ENCODE assay signal across 10 cellular contexts in the genomic region with DNA sequence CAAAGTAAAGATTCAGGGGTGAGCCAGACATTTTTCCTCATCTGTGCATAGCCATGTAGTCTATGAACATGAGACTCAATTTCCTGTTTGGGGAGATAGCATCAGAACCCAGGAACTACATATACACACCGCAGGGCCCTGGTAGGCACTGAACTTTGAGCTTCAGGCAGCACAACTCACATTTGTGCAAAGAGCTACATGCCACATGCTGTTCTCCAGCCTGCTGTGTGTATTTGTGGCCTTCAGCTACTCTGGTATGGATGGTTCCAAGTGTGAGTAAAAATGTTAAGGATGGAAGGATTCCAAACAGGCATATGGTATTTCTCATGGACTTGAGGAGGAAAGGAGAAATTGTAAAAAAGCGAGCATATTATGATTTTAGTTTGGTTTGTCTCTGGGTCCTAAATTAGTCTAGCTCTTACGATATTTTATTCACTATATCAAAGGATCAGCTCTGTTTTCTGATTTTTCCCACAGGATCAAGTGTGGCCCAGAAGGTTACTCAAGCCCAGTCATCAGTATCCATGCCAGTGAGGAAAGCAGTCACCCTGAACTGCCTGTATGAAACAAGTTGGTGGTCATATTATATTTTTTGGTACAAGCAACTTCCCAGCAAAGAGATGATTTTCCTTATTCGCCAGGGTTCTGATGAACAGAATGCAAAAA.
DNase-seq lines count a peak whose midpoint lies in the region; ATAC-seq, FAIRE-seq and TF ChIP-seq lines count a peak whose summit lies in the region.
"Had no signal": no experiment of that assay in that cellular context is flagged by ENCODE, and none has a peak within 500 bp of the region (broad histone marks: within the 10 kb centered on the region; RNA-seq: fewer than 3 reads in every experiment).

No MANE protein-coding gene starts in this region.

- H3K4me1 Mint-ChIP-seq in T-cell: peaks cover 37 to 57% (median 53%) of the 10 kb centered on the region in 3 donors
- peaks cover 0 to 16% of the 10 kb centered on the region in 2 donors for H3K4me1 Mint-ChIP-seq in stimulated activated naive B cell treated with anti-CD40 and anti-IgM and Interleukin-4, amounts not matched to agents 10 μg/mL and 1 μg/mL and 100 μg/mL, for 72 hours

- CTCF ChIA-PET in T-cell (lab: Charles Lee): interaction anchor here in 1 of 2 donors (0.5 to 1.4 kb wide), 8 partner anchors 9 to 123 kb away, joined by 3 to 5 read pairs (median 3); no protein-coding TSS in a partner anchor

- in situ Hi-C loops in GM13977 (cut with MboI; ENCODE audit: low pct_unique_long_range_greater_than_20kb, low sequenced_read_pairs, unreplicated experiment): no loop called here

- DNase-seq in T-cell (peak in 10 of 34 experiments; percentile 5 to 42 (median 19)), sciatic nerve (ENCODE audit: low spot score) (no peak), GM13977 (ENCODE audit: low spot score) (no peak)
- DNase-seq in stimulated activated naive B cell treated with anti-CD40 and anti-IgM and Interleukin-4, amounts not matched to agents 10 μg/mL and 1 μg/mL and 100 μg/mL, for 72 hours: no peak
- DNase-seq: MG63, NCI-H446 had no signal

- POLR2A ChIA-PET in T-cell (lab: Charles Lee): interaction anchor here (0.6 to 0.7 kb wide), 2 partner anchors 28 to 713 kb away, joined by 3 read pairs; no protein-coding TSS in a partner anchor

- H3K9me3 Mint-ChIP-seq in T-cell: no peaks in the 10 kb centered on the region
- no peaks in the 10 kb centered on the region for H3K9me3 Mint-ChIP-seq in stimulated activated naive B cell treated with anti-CD40 and anti-IgM and Interleukin-4, amounts not matched to agents 10 μg/mL and 1 μg/mL and 100 μg/mL, for 72 hours

- no peaks in the 10 kb centered on the region for H3K36me3 Mint-ChIP-seq in T-cell
- no peaks in the 10 kb centered on the region for H3K36me3 Mint-ChIP-seq in stimulated activated naive B cell treated with anti-CD40 and anti-IgM and Interleukin-4, amounts not matched to agents 10 μg/mL and 1 μg/mL and 100 μg/mL, for 72 hours

- no peak for TF ChIP-seq CTCF in GM13977 (IDR thresholded peaks at IDR 0.05; ENCODE audit: extremely low read depth, insufficient read depth, missing control alignments)

- H3K27me3 Mint-ChIP-seq in T-cell: no peaks in the 10 kb centered on the region
- peaks cover 40 to 55% of the 10 kb centered on the region in 2 donors for H3K27me3 Mint-ChIP-seq in stimulated activated naive B cell treated with anti-CD40 and anti-IgM and Interleukin-4, amounts not matched to agents 10 μg/mL and 1 μg/mL and 100 μg/mL, for 72 hours

- ATAC-seq in GM21423 (IDR thresholded peaks at IDR 0.05; ENCODE audit: unreplicated experiment): peak; percentile 18
- peak; percentile 43 to 73 (median 64) for ATAC-seq in T-cell (replicated peaks in 1 of 4)
- ATAC-seq in sciatic nerve: peak; percentile 57
- no peak for ATAC-seq in GM21717 (IDR thresholded peaks at IDR 0.05; ENCODE audit: unreplicated experiment)
- no peak for ATAC-seq in stimulated activated naive B cell treated with anti-CD40 and anti-IgM and Interleukin-4, amounts not matched to agents 10 μg/mL and 1 μg/mL and 100 μg/mL, for 72 hours (replicated peaks)
- ATAC-seq in GM21825 (IDR thresholded peaks at IDR 0.05; ENCODE audit: unreplicated experiment): no peak

- intact Hi-C loops in sciatic nerve (cut with DNase I): no loop called here

- peak overlapping the region; percentile 91 to 92 for H3K27ac Mint-ChIP-seq in T-cell
- H3K27ac Mint-ChIP-seq in stimulated activated naive B cell treated with anti-CD40 and anti-IgM and Interleukin-4, amounts not matched to agents 10 μg/mL and 1 μg/mL and 100 μg/mL, for 72 hours: no peak overlapping the region

- FAIRE-seq in endometrium (lab: Jason Lieb, UNC): peak; percentile 48

- H3K4me3 Mint-ChIP-seq in T-cell: peak overlapping the region; percentile 66 to 73 (median 72)
- H3K4me3 Mint-ChIP-seq in stimulated activated naive B cell treated with anti-CD40 and anti-IgM and Interleukin-4, amounts not matched to agents 10 μg/mL and 1 μg/mL and 100 μg/mL, for 72 hours: no peak overlapping the region

Comparison
In these comparisons a context has a peak if more than half of its experiments do, and no peak if none do; other contexts are left out.
1. ATAC-seq: peak in GM21423 (single experiment), T-cell (4 of 4) and sciatic nerve (single experiment); none in GM21717 (single experiment), stimulated activated naive B cell treated with anti-CD40 and anti-IgM and Interleukin-4, amounts not matched to agents 10 μg/mL and 1 μg/mL and 100 μg/mL, for 72 hours (0 of 2) and GM21825 (single experiment).
2. H3K4me3 Mint-ChIP-seq: peak in T-cell (3 of 3); none in stimulated activated naive B cell treated with anti-CD40 and anti-IgM and Interleukin-4, amounts not matched to agents 10 μg/mL and 1 μg/mL and 100 μg/mL, for 72 hours (0 of 2).